In the genomic region with DNA sequence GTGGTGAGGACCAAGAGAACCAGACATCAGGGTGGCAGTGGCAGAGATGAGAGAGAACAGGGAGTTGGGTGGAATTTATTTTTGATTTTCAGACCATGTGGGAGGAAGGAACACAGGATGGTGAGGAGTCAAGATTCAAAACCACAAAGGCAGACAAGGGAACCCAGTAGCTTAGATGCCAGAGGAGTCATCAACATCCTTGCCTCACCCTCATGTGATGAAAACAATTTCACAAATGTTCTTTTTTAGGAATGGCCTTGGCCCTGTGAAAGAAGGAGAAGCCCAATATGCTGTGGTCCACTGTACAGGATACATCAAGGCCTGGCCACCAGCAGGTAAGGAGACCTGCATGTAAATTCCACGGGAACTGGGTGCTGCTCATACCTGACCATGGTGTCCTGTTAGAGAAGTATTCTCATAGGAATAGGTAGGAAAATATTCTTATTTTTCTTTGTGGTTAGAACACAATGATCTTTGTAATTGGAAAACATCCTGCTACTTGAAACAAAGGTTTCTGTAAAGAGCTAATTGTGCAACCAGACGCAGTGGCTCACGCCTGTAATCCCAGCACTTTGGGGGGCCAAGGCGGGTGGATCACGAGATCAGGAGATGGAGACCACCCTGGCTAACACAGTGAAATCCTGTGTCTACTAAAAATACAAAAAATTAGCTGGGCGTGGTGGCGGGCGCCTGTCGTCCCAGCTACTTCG, we compare ENCODE assay signal across 14 cellular contexts.
DNase-seq lines count a peak whose midpoint lies in the region; ATAC-seq and TF ChIP-seq lines count a peak whose summit lies in the region.
"Had no signal": no experiment of that assay in that cellular context is flagged by ENCODE, and none has a peak within 500 bp of the region (broad histone marks: within the 10 kb centered on the region; RNA-seq: fewer than 3 reads in every experiment).

No MANE protein-coding gene starts in this region.

- ATAC-seq in GM18909 (IDR thresholded peaks at IDR 0.05; ENCODE audit: poor library complexity, unreplicated experiment) (no peak), GM18867 (IDR thresholded peaks at IDR 0.05; ENCODE audit: unreplicated experiment) (no peak)
- ATAC-seq: mucosa of descending colon had no signal

- no peaks in the 10 kb centered on the region for H3K9me3 ChIP-seq in testis
- H3K9me3 ChIP-seq: mucosa of descending colon had no signal

- peak; percentile 54 for DNase-seq in ELR (ENCODE audit: low read depth)
- DNase-seq in RPMI7951 (ENCODE audit: low read depth), result peak; percentile 54
- DNase-seq in fibroblast of the aortic adventitia (ENCODE audit: low read depth), result peak; percentile 83
- peak; percentile 43 for DNase-seq in skeletal muscle cell (ENCODE audit: low read depth)
- no peak for DNase-seq in testis
- DNase-seq: activated CD4-positive, alpha-beta T cell treated with anti-CD3 and anti-CD28 coated beads, Interleukin-2, amount 50 U/mL, for 48 hours; COR-L47; kidney; mucosa of descending colon; NCI-H1092 treated with DMSO at 0.1 percent for 48 hours; psoas muscle had no signal

- H3K4me1 ChIP-seq in testis, result no peaks in the 10 kb centered on the region
- H3K4me1 ChIP-seq: psoas muscle had no signal

- TF ChIP-seq POLR2A in testis (IDR thresholded peaks at IDR 0.05), result no peak

- TF ChIP-seq CTCF in fibroblast of the aortic adventitia (IDR thresholded peaks at IDR 0.05; ENCODE audit: insufficient read depth, low read length) (no peak), testis (IDR thresholded peaks at IDR 0.05) (no peak)

- no peak overlapping the region for H3K27ac ChIP-seq in testis
- H3K27ac ChIP-seq: psoas muscle, SK-N-MC had no signal

- intact Hi-C loops in testis (cut with DNase I; ENCODE audit: low total_unique reads), result no loop called here

- H3K4me3 ChIP-seq in fibroblast of the aortic adventitia (ENCODE audit: low read depth, low read length), result no peak overlapping the region
- H3K4me3 ChIP-seq in skeletal muscle cell (ENCODE audit: low read depth, low read length), result no peak overlapping the region
- no peak overlapping the region for H3K4me3 ChIP-seq in testis
- H3K4me3 ChIP-seq: mucosa of descending colon, psoas muscle, SK-N-MC had no signal

- WGBS in testis, 2 donors, result 93 to 94% methylated on average over 10 of the region's 10 CpGs

- no peaks in the 10 kb centered on the region for H3K36me3 ChIP-seq in testis (ENCODE audit: low read depth, missing control alignments)

- H3K27me3 ChIP-seq in testis, result no peaks in the 10 kb centered on the region
